In genomic region chr5:50853151-50853550, GRCh38 we compare ENCODE assay signal across 8 cellular contexts.
A peak's percentile ranks its signal among the peaks of the same experiment; 100 is the strongest.
DNase-seq lines count a peak whose midpoint lies in the region; ATAC-seq and TF ChIP-seq lines count a peak whose summit lies in the region.
"Had no signal": no experiment of that assay in that cellular context is flagged by ENCODE, and none has a peak within 500 bp of the region (broad histone marks: within the 10 kb centered on the region; RNA-seq: fewer than 3 reads in every experiment).

No MANE protein-coding gene starts in this region.

- in situ Hi-C loops in gastrocnemius medialis (cut with MboI; ENCODE audit: low sequenced_read_pairs in 4 of 4): no loop called here

- 46% methylated on average over 4 of the region's 4 CpGs for WGBS in esophagus squamous epithelium, 2 donors

- H3K9me3 ChIP-seq in gastrocnemius medialis (no peaks in the 10 kb centered on the region), esophagus squamous epithelium (no peaks in the 10 kb centered on the region), WERI-Rb-1 (ENCODE audit: severe bottlenecking) (no peaks in the 10 kb centered on the region)

- H3K4me3 ChIP-seq in gastrocnemius medialis (no peak overlapping the region), esophagus squamous epithelium (no peak overlapping the region), WERI-Rb-1 (ENCODE audit: low read depth, low read length) (no peak overlapping the region)

- DNase-seq in OCI-M1 (lab: John Stamatoyannopoulos, UW) (peak; percentile 27), gastrocnemius medialis (peak; percentile 8 to 21), esophagus squamous epithelium (lab: John Stamatoyannopoulos, UW) (no peak), NCI-H446 treated with DMSO at 0.1 percent for 48 hours (lab: John Stamatoyannopoulos, UW) (no peak), WERI-Rb-1 (no peak)
- DNase-seq: activated CD8-positive, alpha-beta memory T cell treated with anti-CD3 and anti-CD28 coated beads for 24 hours had no signal

- no peaks in the 10 kb centered on the region for H3K36me3 ChIP-seq in gastrocnemius medialis
- no peaks in the 10 kb centered on the region for H3K36me3 ChIP-seq in esophagus squamous epithelium
- H3K36me3 ChIP-seq in WERI-Rb-1: no peaks in the 10 kb centered on the region

- intact Hi-C loops in gastrocnemius medialis (cut with DNase I; ENCODE audit: low total_unique reads): no loop called here
- intact Hi-C loops in esophagus squamous epithelium (cut with DNase I): no loop called here

- H3K4me1 ChIP-seq in gastrocnemius medialis: no peaks in the 10 kb centered on the region
- H3K4me1 ChIP-seq in esophagus squamous epithelium: no peaks in the 10 kb centered on the region

- ATAC-seq in GM19328 (IDR thresholded peaks at IDR 0.05; ENCODE audit: unreplicated experiment) (peak; percentile 67), HG02981 (IDR thresholded peaks at IDR 0.05; ENCODE audit: unreplicated experiment) (peak; percentile 72), gastrocnemius medialis (no peak)

- no peak for TF ChIP-seq CTCF in gastrocnemius medialis (IDR thresholded peaks at IDR 0.05 in 4 of 5, conservative IDR thresholded peaks at IDR 0.05 in 1 of 5)
- TF ChIP-seq CTCF in esophagus squamous epithelium (IDR thresholded peaks at IDR 0.05): no peak
- no peak for TF ChIP-seq CTCF in WERI-Rb-1 (IDR thresholded peaks at IDR 0.05; ENCODE audit: low read depth, low read length)

- TF ChIP-seq POLR2A in gastrocnemius medialis (IDR thresholded peaks at IDR 0.05) (no peak), esophagus squamous epithelium (IDR thresholded peaks at IDR 0.05) (no peak)

- no peak overlapping the region for H3K27ac ChIP-seq in gastrocnemius medialis
- H3K27ac ChIP-seq in esophagus squamous epithelium: no peak overlapping the region
- no peak overlapping the region for H3K27ac ChIP-seq in WERI-Rb-1

- no peaks in the 10 kb centered on the region for H3K27me3 ChIP-seq in gastrocnemius medialis
- no peaks in the 10 kb centered on the region for H3K27me3 ChIP-seq in esophagus squamous epithelium
- H3K27me3 ChIP-seq in WERI-Rb-1 (ENCODE audit: insufficient read depth, low read depth, severe bottlenecking): peaks cover 27% of the 10 kb centered on the region

Comparison
In these comparisons a context has a peak if more than half of its experiments do, and no peak if none do; other contexts are left out.
1. ATAC-seq: peak in GM19328 (single experiment) and HG02981 (single experiment); none in gastrocnemius medialis (0 of 2).
2. DNase-seq: peak in OCI-M1 (single experiment) and gastrocnemius medialis (2 of 2); none in esophagus squamous epithelium (single experiment), NCI-H446 treated with DMSO at 0.1 percent for 48 hours (single experiment) and WERI-Rb-1 (single experiment).